ENCODE assay signal across 3 cellular contexts in genomic region chr5:140962190-140962589, GRCh38.
TF ChIP-seq lines count a peak whose summit lies in the region.

No MANE protein-coding gene starts in this region.

TF ChIP-seq in A549, 52 proteins besides CTCF, POLR2A, EP300 and RAD21:
- TF ChIP-seq CEBPB (IDR thresholded peaks at IDR 0.05) (peak; percentile 59 to 64; a peak in 3 of 4 replicates), REST (IDR thresholded peaks at IDR 0.05) (no peak)

TF ChIP-seq in IMR-90, 13 proteins besides CTCF, POLR2A, EP300 and RAD21:
- TF ChIP-seq RFX5 (IDR thresholded peaks at IDR 0.05; ENCODE audit: low read depth, low read length) (no peak), FOS (IDR thresholded peaks at IDR 0.05; ENCODE audit: low read depth, low read length) (no peak), BHLHE40 (IDR thresholded peaks at IDR 0.05; ENCODE audit: low read depth, low read length) (no peak), NFE2L2 (IDR thresholded peaks at IDR 0.05; ENCODE audit: low read depth, low read length) (no peak), CEBPB (IDR thresholded peaks at IDR 0.05; ENCODE audit: low read depth, low read length) (peak; percentile 63)
- TF ChIP-seq, protein P1, sequence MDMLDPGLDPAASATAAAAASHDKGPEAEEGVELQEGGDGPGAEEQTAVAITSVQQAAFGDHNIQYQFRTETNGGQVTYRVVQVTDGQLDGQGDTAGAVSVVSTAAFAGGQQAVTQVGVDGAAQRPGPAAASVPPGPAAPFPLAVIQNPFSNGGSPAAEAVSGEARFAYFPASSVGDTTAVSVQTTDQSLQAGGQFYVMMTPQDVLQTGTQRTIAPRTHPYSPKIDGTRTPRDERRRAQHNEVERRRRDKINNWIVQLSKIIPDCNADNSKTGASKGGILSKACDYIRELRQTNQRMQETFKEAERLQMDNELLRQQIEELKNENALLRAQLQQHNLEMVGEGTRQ (IDR thresholded peaks at IDR 0.05; ENCODE audit: low read depth, low read length): no peak
TF ChIP-seq in IMR-90: peak in this region for 1.

TF ChIP-seq in H1, 55 proteins besides CTCF, POLR2A, EP300 and RAD21:
- TF ChIP-seq CEBPB (IDR thresholded peaks at IDR 0.05; ENCODE audit: low read depth, low read length): peak; percentile 90; the same call in 1 of the 2 replicates
- TF ChIP-seq CREB1 (IDR thresholded peaks at IDR 0.05): no peak
